ENCODE assay signal across 15 cellular contexts in the genomic region with DNA sequence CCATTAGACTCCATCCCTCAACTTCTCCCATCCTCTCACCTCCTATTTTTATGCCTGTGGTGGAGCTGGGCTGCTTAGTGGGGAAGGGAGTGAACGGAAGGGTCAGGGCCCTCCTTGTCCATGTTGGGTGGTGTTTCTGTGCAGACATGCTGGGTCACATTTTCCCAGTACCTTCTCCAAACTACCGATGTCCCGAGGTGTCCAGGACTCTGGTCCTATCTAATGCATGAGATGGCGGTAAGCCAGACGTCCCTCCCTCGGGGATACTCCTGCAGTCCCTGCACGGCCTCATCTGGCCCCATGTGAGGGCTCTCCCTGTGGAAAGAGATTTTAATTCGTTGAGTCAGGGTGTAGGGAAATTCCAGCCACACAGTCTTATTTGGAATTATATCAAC.
"Had no signal": no experiment of that assay in that cellular context is flagged by ENCODE, and none has a peak within 500 bp of the region (broad histone marks: within the 10 kb centered on the region; RNA-seq: fewer than 3 reads in every experiment).

No MANE protein-coding gene starts in this region.

- H3K4me3 ChIP-seq: tibial artery, vagina had no signal

- DNase-seq: activated CD4-positive, alpha-beta T cell treated with anti-CD3 and anti-CD28 coated beads, Interleukin-2, amount 50 U/mL, for 4 hours; activated CD4-positive, CD25-positive, alpha-beta regulatory T cell treated with anti-CD3 and anti-CD28 coated beads, Interleukin-2, amount 50 U/mL, for 72 hours; activated naive CD4-positive, alpha-beta T cell treated with Interleukin-2 at 50 U/mL for 16 hours; anterior cingulate cortex; brain microvascular endothelial cell; cerebellar nuclear complex; dermis blood vessel endothelial cell; effector memory CD8-positive, alpha-beta T cell; hypothalamus; stimulated activated CD4-positive, alpha-beta T cell treated with anti-CD3 and anti-CD28 coated beads, Interleukin-12 subunit alpha, Interleukin-12 subunit beta, amount 100 ng/mL, for 4 hours; stimulated activated CD4-positive, alpha-beta T cell treated with anti-CD3 and anti-CD28 coated beads, Interleukin-2, amount 100 ng/mL, for 24 hours; T-cell; T-helper 9 cell had no signal

- H3K36me3 ChIP-seq: brain microvascular endothelial cell had no signal

- H3K27me3 ChIP-seq: brain microvascular endothelial cell, tibial artery, vagina had no signal

- H3K9me3 ChIP-seq: tibial artery, vagina had no signal

- H3K27ac ChIP-seq: brain microvascular endothelial cell, tibial artery, vagina had no signal

- H3K4me1 ChIP-seq: tibial artery, vagina had no signal
